In genomic region chr3:65871305-65872141, GRCh38 we compare ENCODE assay signal across 9 cellular contexts.
DNase-seq lines count a peak whose midpoint lies in the region; ATAC-seq lines count a peak whose summit lies in the region.
"Had no signal": no experiment of that assay in that cellular context is flagged by ENCODE, and none has a peak within 500 bp of the region (broad histone marks: within the 10 kb centered on the region; RNA-seq: fewer than 3 reads in every experiment).

No MANE protein-coding gene starts in this region.

- intact Hi-C loops in right cardiac atrium (cut with DNase I), result no loop called here
- intact Hi-C loops in activated naive CD4-positive, alpha-beta T cell treated with anti-CD3 and anti-CD28 coated beads for 36 hours (cut with micrococcal nuclease), result no loop called here

- no peaks in the 10 kb centered on the region for H3K36me3 Mint-ChIP-seq in activated naive CD4-positive, alpha-beta T cell treated with anti-CD3 and anti-CD28 coated beads for 36 hours (ENCODE audit: low read depth)

- ATAC-seq in right cardiac atrium (peak in 1 of 2 donors; percentile 33), GM18870 (IDR thresholded peaks at IDR 0.05; ENCODE audit: unreplicated experiment) (no peak)

- H3K9me3 Mint-ChIP-seq in activated naive CD4-positive, alpha-beta T cell treated with anti-CD3 and anti-CD28 coated beads for 36 hours, result no peaks in the 10 kb centered on the region

- H3K4me1 Mint-ChIP-seq in activated naive CD4-positive, alpha-beta T cell treated with anti-CD3 and anti-CD28 coated beads for 36 hours (ENCODE audit: low read depth), result no peaks in the 10 kb centered on the region

- WGBS in right cardiac atrium, result 59% methylated on average over 6 of the region's 6 CpGs

- no peaks in the 10 kb centered on the region for H3K4me1 ChIP-seq in right cardiac atrium (ENCODE audit: control insufficient read depth, insufficient read depth, low read length)

- H3K27ac Mint-ChIP-seq in activated naive CD4-positive, alpha-beta T cell treated with anti-CD3 and anti-CD28 coated beads for 36 hours, result no peak overlapping the region

- CTCF ChIA-PET in activated naive CD4-positive, alpha-beta T cell treated with anti-CD3 and anti-CD28 coated beads for 36 hours (lab: Charles Lee), result no interaction called here

- H3K4me3 ChIP-seq in right cardiac atrium (ENCODE audit: low read length), result no peak overlapping the region
- H3K4me3 ChIP-seq in skeletal muscle cell (ENCODE audit: low read depth, low read length), result no peak overlapping the region

- H3K27me3 Mint-ChIP-seq in activated naive CD4-positive, alpha-beta T cell treated with anti-CD3 and anti-CD28 coated beads for 36 hours (ENCODE audit: low read depth), result no peaks in the 10 kb centered on the region

- H3K9me3 ChIP-seq in right cardiac atrium (ENCODE audit: control insufficient read depth, low read length), result no peaks in the 10 kb centered on the region

- H3K4me3 Mint-ChIP-seq in activated naive CD4-positive, alpha-beta T cell treated with anti-CD3 and anti-CD28 coated beads for 36 hours, result no peak overlapping the region

- H3K27me3 ChIP-seq in right cardiac atrium (ENCODE audit: control insufficient read depth, insufficient read depth), result no peaks in the 10 kb centered on the region

- DNase-seq in NCI-H1092 treated with DMSO at 0.1 percent for 48 hours (lab: John Stamatoyannopoulos, UW), result peak; percentile 69
- peak; percentile 62 for DNase-seq in NCI-H82 treated with DMSO at 0.1 percent for 48 hours (lab: John Stamatoyannopoulos, UW; ENCODE audit: unreplicated experiment)
- DNase-seq in right cardiac atrium, result peak; percentile 33 to 66 (median 57)
- peak; percentile 43 for DNase-seq in skeletal muscle cell (ENCODE audit: low read depth)
- DNase-seq in stimulated activated CD4-positive, alpha-beta T cell treated with anti-CD3 and anti-CD28 coated beads, Interleukin-4, amount 100 ng/mL, for 1 hour, result no peak
- no peak for DNase-seq in AG08396 (ENCODE audit: low spot score)
- DNase-seq in activated naive CD4-positive, alpha-beta T cell treated with anti-CD3 and anti-CD28 coated beads for 36 hours, result no peak
- DNase-seq: SIG-M5 had no signal

- H3K27ac ChIP-seq in right cardiac atrium (ENCODE audit: low read length), result no peak overlapping the region

Comparison
In these comparisons a context has a peak if more than half of its experiments do, and no peak if none do; other contexts are left out.
1. DNase-seq: peak in NCI-H1092 treated with DMSO at 0.1 percent for 48 hours (single experiment), NCI-H82 treated with DMSO at 0.1 percent for 48 hours (single experiment), right cardiac atrium (3 of 3) and skeletal muscle cell (single experiment); none in stimulated activated CD4-positive, alpha-beta T cell treated with anti-CD3 and anti-CD28 coated beads, Interleukin-4, amount 100 ng/mL, for 1 hour (single experiment), AG08396 (single experiment) and activated naive CD4-positive, alpha-beta T cell treated with anti-CD3 and anti-CD28 coated beads for 36 hours (single experiment).